1 cellular context compared by ENCODE assay signal in genomic region chr10:79129361-79129997, GRCh38.
TF ChIP-seq lines count a peak whose summit lies in the region.

No MANE protein-coding gene starts in this region.

TF ChIP-seq in K562, 482 proteins besides CTCF, POLR2A, EP300 and RAD21 (continued from another document):
- TF ChIP-seq AFF4 (CRISPR knock-in tag; IDR thresholded peaks at IDR 0.05) = no peak
- TF ChIP-seq RNF2 (IDR thresholded peaks at IDR 0.05) = peak; percentile 86; the same call in 1 of the 2 replicates
- TF ChIP-seq SOX6 (IDR thresholded peaks at IDR 0.05) = no peak
- TF ChIP-seq U2AF1 (optimal IDR thresholded peaks at IDR 0.05; ENCODE audit: low read depth, low read length) = no peak
- no peak for TF ChIP-seq SUPT5H (IDR thresholded peaks at IDR 0.05)
- no peak for TF ChIP-seq RBM17 (IDR thresholded peaks at IDR 0.05; ENCODE audit: borderline replicate concordance, low read depth, low read length)
- TF ChIP-seq XRCC4 (IDR thresholded peaks at IDR 0.05; ENCODE audit: extremely low read depth, insufficient read depth, insufficient read length) = no peak
- no peak for TF ChIP-seq E2F8 (IDR thresholded peaks at IDR 0.05; ENCODE audit: low read depth, partially characterized antibody)
- TF ChIP-seq LEF1 (IDR thresholded peaks at IDR 0.05) = no peak
- no peak for TF ChIP-seq E2F1 (CRISPR knock-in tag; IDR thresholded peaks at IDR 0.05)
- no peak for TF ChIP-seq EGR1 (conservative IDR thresholded peaks at IDR 0.05)
- no peak for TF ChIP-seq ZNF707 (CRISPR knock-in tag; conservative IDR thresholded peaks at IDR 0.05)
- TF ChIP-seq MAFK (IDR thresholded peaks at IDR 0.05; ENCODE audit: low read length) = no peak
- TF ChIP-seq ARID1B (IDR thresholded peaks at IDR 0.05) = peak; percentile 49; the same call in 1 of the 2 replicates
- no peak for TF ChIP-seq TCFL5 (CRISPR knock-in tag; conservative IDR thresholded peaks at IDR 0.05)
- no peak for TF ChIP-seq ZKSCAN1 (IDR thresholded peaks at IDR 0.05; ENCODE audit: low read depth, low read length)
- peak; percentile 60; the same call in 1 of the 2 replicates for TF ChIP-seq ZNF583 (CRISPR knock-in tag; IDR thresholded peaks at IDR 0.05)
- no peak for TF ChIP-seq ZNF780A (CRISPR knock-in tag; IDR thresholded peaks at IDR 0.05)
- TF ChIP-seq HES1 (IDR thresholded peaks at IDR 0.05; ENCODE audit: low read depth) = no peak
- TF ChIP-seq ZFP91 (CRISPR knock-in tag; IDR thresholded peaks at IDR 0.05) = 0 out of 2 replicates have a peak, but pooled peaks have one; percentile 18
- no peak for TF ChIP-seq NR2F6 (CRISPR knock-in tag; IDR thresholded peaks at IDR 0.05)
- no peak for TF ChIP-seq MIER1 (IDR thresholded peaks at IDR 0.05; ENCODE audit: low read depth)
- no peak for TF ChIP-seq RNF219 (CRISPR knock-in tag; IDR thresholded peaks at IDR 0.05)
- TF ChIP-seq FOXP4 (CRISPR knock-in tag; IDR thresholded peaks at IDR 0.05; ENCODE audit: borderline replicate concordance) = no peak
- no peak for TF ChIP-seq ZNF253 (CRISPR knock-in tag; conservative IDR thresholded peaks at IDR 0.05)
- no peak for TF ChIP-seq NR1H2 (CRISPR knock-in tag; IDR thresholded peaks at IDR 0.05)
- no peak for TF ChIP-seq SREBF1 (IDR thresholded peaks at IDR 0.05; ENCODE audit: borderline replicate concordance, low read depth, low read length)
- peak; percentile 67; the same call in 1 of the 2 replicates for TF ChIP-seq ZNF592 (IDR thresholded peaks at IDR 0.05)
- no peak for TF ChIP-seq ZNF717 (CRISPR knock-in tag; IDR thresholded peaks at IDR 0.05)
- TF ChIP-seq ZNF511 (CRISPR knock-in tag; IDR thresholded peaks at IDR 0.05) = no peak
- no peak for TF ChIP-seq TOE1 (IDR thresholded peaks at IDR 0.05; ENCODE audit: borderline replicate concordance)
- TF ChIP-seq TOE1 (CRISPR knock-in tag; IDR thresholded peaks at IDR 0.05; ENCODE audit: borderline replicate concordance, low read depth) = no peak
- TF ChIP-seq SPI1 (IDR thresholded peaks at IDR 0.05; ENCODE audit: borderline replicate concordance, low read depth, low read length) = peak; percentile 56; the same call in 1 of the 2 replicates
- no peak for TF ChIP-seq ZBTB34 (CRISPR knock-in tag; IDR thresholded peaks at IDR 0.05)
- no peak for TF ChIP-seq HMG20B (CRISPR knock-in tag; IDR thresholded peaks at IDR 0.05)
- no peak for TF ChIP-seq BRCA1 (IDR thresholded peaks at IDR 0.05)
- no peak for TF ChIP-seq BRCA1 (CRISPR knock-in tag; IDR thresholded peaks at IDR 0.05)
- TF ChIP-seq ZNF263 (CRISPR knock-in tag; IDR thresholded peaks at IDR 0.05; ENCODE audit: borderline replicate concordance) = no peak
- TF ChIP-seq MAFF (IDR thresholded peaks at IDR 0.05; ENCODE audit: low read length) = no peak
- TF ChIP-seq ZNF12 (CRISPR knock-in tag; IDR thresholded peaks at IDR 0.05) = no peak
- TF ChIP-seq MAFG (tag; conservative IDR thresholded peaks at IDR 0.05) = no peak
